In genomic region chr17:63376949-63377348, GRCh38 we compare ENCODE assay signal across 29 cellular contexts.
"Had no signal": no experiment of that assay in that cellular context is flagged by ENCODE, and none has a peak within 500 bp of the region (broad histone marks: within the 10 kb centered on the region; RNA-seq: fewer than 3 reads in every experiment).

No MANE protein-coding gene starts in this region.

- H3K4me3 Mint-ChIP-seq: natural killer cell; nephron; neural progenitor cell; stimulated activated effector memory CD8-positive, alpha-beta T cell treated with anti-CD3 and anti-CD28 coated beads, Interleukin-12 subunit alpha, Interleukin-12 subunit beta, amount 100 ng/mL, for 72 hours; stimulated activated naive CD8-positive, alpha-beta T cell treated with anti-CD3 and anti-CD28 coated beads, Interleukin-15, amount 100 ng/mL, for 72 hours; type B pancreatic cell had no signal

- H3K4me2 ChIP-seq: neural progenitor cell had no signal

- H3K9me3 ChIP-seq: ovary, psoas muscle, right lobe of liver, sigmoid colon, suprapubic skin, testis, tibial artery, transverse colon, upper lobe of right lung, uterus had no signal

- H3K27ac Mint-ChIP-seq: natural killer cell; nephron; neural progenitor cell; progenitor cell of endocrine pancreas; stimulated activated effector memory CD8-positive, alpha-beta T cell treated with anti-CD3 and anti-CD28 coated beads, Interleukin-12 subunit alpha, Interleukin-12 subunit beta, amount 100 ng/mL, for 72 hours; stimulated activated naive CD8-positive, alpha-beta T cell treated with anti-CD3 and anti-CD28 coated beads, Interleukin-15, amount 100 ng/mL, for 72 hours; type B pancreatic cell had no signal

- H3K9me3 Mint-ChIP-seq: natural killer cell had no signal

- H3K4me1 ChIP-seq: neural progenitor cell, parathyroid adenoma, psoas muscle, right lobe of liver, sigmoid colon, suprapubic skin, testis, transverse colon, upper lobe of right lung, uterus had no signal

- H3K4me3 ChIP-seq: neural progenitor cell, ovary, psoas muscle, right lobe of liver, sigmoid colon, suprapubic skin, testis, tibial artery, transverse colon, upper lobe of right lung, uterus had no signal

- H3K36me3 Mint-ChIP-seq: stimulated activated effector memory CD8-positive, alpha-beta T cell treated with anti-CD3 and anti-CD28 coated beads, Interleukin-12 subunit alpha, Interleukin-12 subunit beta, amount 100 ng/mL, for 72 hours had no signal

- DNase-seq: natural killer cell; occipital lobe; ovary; posterior cingulate gyrus; psoas muscle; right cardiac atrium; right lobe of liver; sigmoid colon; small intestine; stimulated activated CD4-positive, alpha-beta T cell treated with anti-CD3 and anti-CD28 coated beads, Interleukin-15, amount 100 ng/mL, for 24 hours; stimulated activated CD4-positive, alpha-beta T cell treated with anti-CD3 and anti-CD28 coated beads, Interleukin-2, amount 100 ng/mL, for 24 hours; stimulated activated CD4-positive, alpha-beta T cell treated with anti-CD3 and anti-CD28 coated beads, Interleukin-2, amount 100 ng/mL, for 48 hours; stimulated activated CD4-positive, alpha-beta T cell treated with anti-CD3 and anti-CD28 coated beads, Interleukin-4, amount 100 ng/mL, for 24 hours; stimulated activated naive CD4-positive, alpha-beta T cell; stimulated activated naive CD8-positive, alpha-beta T cell treated with anti-CD3 and anti-CD28 coated beads, Interleukin-15, amount 100 ng/mL, for 72 hours; stimulated activated naive CD8-positive, alpha-beta T cell treated with anti-CD3 and anti-CD28 coated beads, Interleukin-15, Interleukin-2, amounts not matched to agents 100 U/mL and 50 U/mL, for 24 hours; substantia nigra; testis; tibial artery; transverse colon; upper lobe of right lung; uterus had no signal

- H3K27me3 ChIP-seq: neural progenitor cell, ovary, right lobe of liver, sigmoid colon, suprapubic skin, testis, tibial artery, transverse colon, upper lobe of right lung, uterus had no signal

- H3K27ac ChIP-seq: neural progenitor cell, ovary, parathyroid adenoma, psoas muscle, right lobe of liver, sigmoid colon, suprapubic skin, testis, tibial artery, transverse colon, upper lobe of right lung, uterus had no signal

- H3K79me2 ChIP-seq: parathyroid adenoma had no signal

- FAIRE-seq: small intestine had no signal

- H3K36me3 ChIP-seq: neural progenitor cell, ovary, right lobe of liver, transverse colon, uterus had no signal

- ATAC-seq: natural killer cell; psoas muscle; right cardiac atrium; right lobe of liver; stimulated activated effector memory CD8-positive, alpha-beta T cell treated with anti-CD3 and anti-CD28 coated beads, Interleukin-12 subunit alpha, Interleukin-12 subunit beta, amount 100 ng/mL, for 72 hours; stimulated activated naive CD8-positive, alpha-beta T cell treated with anti-CD3 and anti-CD28 coated beads, Interleukin-15, amount 100 ng/mL, for 72 hours; stimulated activated naive CD8-positive, alpha-beta T cell treated with anti-CD3 and anti-CD28 coated beads, Interleukin-15, Interleukin-2, amounts not matched to agents 100 U/mL and 50 U/mL, for 24 hours; upper lobe of right lung had no signal

- H3K9ac ChIP-seq: neural progenitor cell, parathyroid adenoma had no signal

- H3K27me3 Mint-ChIP-seq: progenitor cell of endocrine pancreas; stimulated activated naive CD8-positive, alpha-beta T cell treated with anti-CD3 and anti-CD28 coated beads, Interleukin-15, amount 100 ng/mL, for 72 hours had no signal

- H2AFZ ChIP-seq: neural progenitor cell, parathyroid adenoma had no signal

- H3K4me1 Mint-ChIP-seq: neural progenitor cell; stimulated activated effector memory CD8-positive, alpha-beta T cell treated with anti-CD3 and anti-CD28 coated beads, Interleukin-12 subunit alpha, Interleukin-12 subunit beta, amount 100 ng/mL, for 72 hours had no signal
